Comparison of ENCODE assay signal across 1 cellular context in genomic region chr15:94844533-94845390, GRCh38.
TF ChIP-seq lines count a peak whose summit lies in the region.

No MANE protein-coding gene starts in this region.

TF ChIP-seq in HepG2, 621 proteins besides CTCF, POLR2A, EP300 and RAD21 (continued from another document and continues in another):
- peak; percentile 56; the same call in 1 of the 2 replicates for TF ChIP-seq TFE3 (CRISPR knock-in tag; IDR thresholded peaks at IDR 0.05)
- TF ChIP-seq SP4 (CRISPR knock-in tag; IDR thresholded peaks at IDR 0.05): no peak
- TF ChIP-seq MEIS1 (CRISPR knock-in tag; IDR thresholded peaks at IDR 0.05; ENCODE audit: borderline replicate concordance): no peak
- no peak for TF ChIP-seq ZBTB4 (CRISPR knock-in tag; IDR thresholded peaks at IDR 0.05; ENCODE audit: borderline replicate concordance)
- TF ChIP-seq ZNF629 (CRISPR knock-in tag; conservative IDR thresholded peaks at IDR 0.05): no peak
- no peak; the same call in 1 of the 2 replicates for TF ChIP-seq SAP130 (CRISPR knock-in tag; IDR thresholded peaks at IDR 0.05; ENCODE audit: low read depth)
- no peak for TF ChIP-seq CENPBD1 (CRISPR knock-in tag; IDR thresholded peaks at IDR 0.05; ENCODE audit: borderline replicate concordance, low read depth)
- TF ChIP-seq PCBP1 (IDR thresholded peaks at IDR 0.05; ENCODE audit: borderline replicate concordance, low read depth, low read length): no peak
- TF ChIP-seq SP2 (CRISPR knock-in tag; IDR thresholded peaks at IDR 0.05): no peak
- no peak for TF ChIP-seq TCF12 (IDR thresholded peaks at IDR 0.05)
- no peak; the same call in 1 of the 2 replicates for TF ChIP-seq TCF12 (CRISPR knock-in tag; IDR thresholded peaks at IDR 0.05)
- 0 out of 2 replicates have a peak, but pooled peaks have one; percentile 30 for TF ChIP-seq NCOR1 (IDR thresholded peaks at IDR 0.05; ENCODE audit: borderline replicate concordance, low read length)
- no peak for TF ChIP-seq ZNF468 (CRISPR knock-in tag; IDR thresholded peaks at IDR 0.05)
- no peak for TF ChIP-seq POLR2AphosphoS2 (IDR thresholded peaks at IDR 0.05; ENCODE audit: low read depth, low read length)
- no peak for TF ChIP-seq SYNCRIP (IDR thresholded peaks at IDR 0.05; ENCODE audit: insufficient read depth, low read depth, low read length)
- TF ChIP-seq PLRG1 (conservative IDR thresholded peaks at IDR 0.05): no peak
- no peak for TF ChIP-seq ZNF674 (CRISPR knock-in tag; IDR thresholded peaks at IDR 0.05; ENCODE audit: low read depth)
- TF ChIP-seq ELF3 (CRISPR knock-in tag; IDR thresholded peaks at IDR 0.05): peak; percentile 36; the same call in 1 of the 2 replicates
- peak; percentile 78 for TF ChIP-seq KDM6A (CRISPR knock-in tag; IDR thresholded peaks at IDR 0.05; ENCODE audit: low read depth)
- TF ChIP-seq PCBP2 (optimal IDR thresholded peaks at IDR 0.05; ENCODE audit: low read depth, low read length, poor library complexity, severe bottlenecking): no peak
- peak; percentile 69 for TF ChIP-seq HMG20A (CRISPR knock-in tag; IDR thresholded peaks at IDR 0.05; ENCODE audit: borderline replicate concordance)
- no peak for TF ChIP-seq ZBTB37 (CRISPR knock-in tag; IDR thresholded peaks at IDR 0.05)
- TF ChIP-seq ZBTB7B (CRISPR knock-in tag; IDR thresholded peaks at IDR 0.05): peak; percentile 94
- no peak for TF ChIP-seq FUBP1 (CRISPR knock-in tag; IDR thresholded peaks at IDR 0.05; ENCODE audit: borderline replicate concordance)
- TF ChIP-seq ZNF281 (CRISPR knock-in tag; IDR thresholded peaks at IDR 0.05; ENCODE audit: borderline replicate concordance): peak; percentile 60; the same call in 1 of the 2 replicates
- no peak for TF ChIP-seq EZH2 (conservative IDR thresholded peaks at IDR 0.05; ENCODE audit: low read depth, low read length)
- TF ChIP-seq MTA1 (CRISPR knock-in tag; IDR thresholded peaks at IDR 0.05; ENCODE audit: borderline replicate concordance): peak; percentile 51; the same call in 1 of the 2 replicates
- 0 out of 2 replicates have a peak, but pooled peaks have one; percentile 33 for TF ChIP-seq KDM4B (CRISPR knock-in tag; IDR thresholded peaks at IDR 0.05)
- peak; percentile 79 for TF ChIP-seq GABPB1 (CRISPR knock-in tag; IDR thresholded peaks at IDR 0.05)
- TF ChIP-seq WIZ (CRISPR knock-in tag; IDR thresholded peaks at IDR 0.05): no peak
- TF ChIP-seq ZBTB7A (CRISPR knock-in tag; IDR thresholded peaks at IDR 0.05): peak; percentile 64; the same call in 1 of the 2 replicates
- no peak for TF ChIP-seq GMEB2 (CRISPR knock-in tag; IDR thresholded peaks at IDR 0.05; ENCODE audit: low read depth)
- TF ChIP-seq ZNF33A (CRISPR knock-in tag; IDR thresholded peaks at IDR 0.05; ENCODE audit: borderline replicate concordance): no peak
- TF ChIP-seq MXD1 (CRISPR knock-in tag; IDR thresholded peaks at IDR 0.05): peak; percentile 36; the same call in 1 of the 2 replicates
- no peak for TF ChIP-seq NCOA5 (CRISPR knock-in tag; IDR thresholded peaks at IDR 0.05)
- no peak for TF ChIP-seq ZNF83 (CRISPR knock-in tag; IDR thresholded peaks at IDR 0.05; ENCODE audit: borderline replicate concordance)
- no peak for TF ChIP-seq AKAP8 (CRISPR knock-in tag; IDR thresholded peaks at IDR 0.05)
- no peak for TF ChIP-seq MATR3 (CRISPR knock-in tag; IDR thresholded peaks at IDR 0.05)
- no peak for TF ChIP-seq SP1 (IDR thresholded peaks at IDR 0.05)
- no peak for TF ChIP-seq SP1 (CRISPR knock-in tag; IDR thresholded peaks at IDR 0.05)
- TF ChIP-seq NFAT5 (CRISPR knock-in tag; IDR thresholded peaks at IDR 0.05): no peak
- TF ChIP-seq HNF4G (IDR thresholded peaks at IDR 0.05; ENCODE audit: borderline replicate concordance, low read depth, low read length): peak; percentile 72
- TF ChIP-seq HNF4G (CRISPR knock-in tag; IDR thresholded peaks at IDR 0.05; ENCODE audit: borderline replicate concordance, low read depth): no peak
- TF ChIP-seq ZNF589 (CRISPR knock-in tag; conservative IDR thresholded peaks at IDR 0.05): no peak
